3 cellular contexts compared by ENCODE assay signal in genomic region chr6:28380381-28380780, GRCh38.
A peak's percentile ranks its signal among the peaks of the same experiment; 100 is the strongest.
TF ChIP-seq lines count a peak whose summit lies in the region.

No MANE protein-coding gene starts in this region.

TF ChIP-seq in HepG2, 621 proteins besides CTCF, POLR2A, EP300 and RAD21:
- TF ChIP-seq ZNF607 (CRISPR knock-in tag; IDR thresholded peaks at IDR 0.05; ENCODE audit: borderline replicate concordance): no peak
- TF ChIP-seq TFDP1 (CRISPR knock-in tag; IDR thresholded peaks at IDR 0.05; ENCODE audit: borderline replicate concordance): no peak
- no peak for TF ChIP-seq MED13 (CRISPR knock-in tag; IDR thresholded peaks at IDR 0.05)
- TF ChIP-seq STAT5B (CRISPR knock-in tag; IDR thresholded peaks at IDR 0.05): no peak
- TF ChIP-seq RERE (CRISPR knock-in tag; IDR thresholded peaks at IDR 0.05; ENCODE audit: low read depth): no peak
- TF ChIP-seq ZNF724P (CRISPR knock-in tag; IDR thresholded peaks at IDR 0.05; ENCODE audit: borderline replicate concordance): no peak
- no peak for TF ChIP-seq PHF5A (CRISPR knock-in tag; IDR thresholded peaks at IDR 0.05; ENCODE audit: low read depth, unreplicated experiment)
- TF ChIP-seq NFE2 (CRISPR knock-in tag; IDR thresholded peaks at IDR 0.05): no peak
- no peak for TF ChIP-seq ARID2 (CRISPR knock-in tag; IDR thresholded peaks at IDR 0.05; ENCODE audit: borderline replicate concordance)
- TF ChIP-seq ZNF652 (CRISPR knock-in tag; IDR thresholded peaks at IDR 0.05; ENCODE audit: borderline replicate concordance, low read depth): no peak

TF ChIP-seq in K562, 482 proteins besides CTCF, POLR2A, EP300 and RAD21:
- TF ChIP-seq, protein P1, sequence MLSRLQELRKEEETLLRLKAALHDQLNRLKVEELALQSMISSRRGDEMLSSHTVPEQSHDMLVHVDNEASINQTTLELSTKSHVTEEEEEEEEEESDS (CRISPR knock-in tag; IDR thresholded peaks at IDR 0.05): no peak
- TF ChIP-seq ZFP1 (CRISPR knock-in tag; IDR thresholded peaks at IDR 0.05) (no peak), CBX1 (IDR thresholded peaks at IDR 0.05; ENCODE audit: low read depth) (no peak), POLR2AphosphoS2 (IDR thresholded peaks at IDR 0.05; ENCODE audit: low read length) (0 out of 2 replicates have a peak, but pooled peaks have one; percentile 42), MGA (IDR thresholded peaks at IDR 0.05) (peak; percentile 45), ZNF75A (CRISPR knock-in tag; IDR thresholded peaks at IDR 0.05) (peak; percentile 82)

TF ChIP-seq in SK-N-SH treated with all-trans-retinoic acid at 6 μM for 48 hours, 23 proteins besides CTCF, POLR2A, EP300 and RAD21:
- TF ChIP-seq CSDC2 (CRISPR knock-in tag; IDR thresholded peaks at IDR 0.05): no peak
- TF ChIP-seq ZNF8 (CRISPR knock-in tag; IDR thresholded peaks at IDR 0.05): no peak
- no peak for TF ChIP-seq PPARA (CRISPR knock-in tag; IDR thresholded peaks at IDR 0.05; ENCODE audit: borderline replicate concordance)
- TF ChIP-seq ZNF70 (CRISPR knock-in tag; IDR thresholded peaks at IDR 0.05): no peak
- TF ChIP-seq TCF4 (CRISPR knock-in tag; IDR thresholded peaks at IDR 0.05; ENCODE audit: borderline replicate concordance): no peak
- no peak for TF ChIP-seq OSR1 (CRISPR knock-in tag; IDR thresholded peaks at IDR 0.05)
- TF ChIP-seq ZFP3 (CRISPR knock-in tag; IDR thresholded peaks at IDR 0.05): no peak
- no peak for TF ChIP-seq ARNTL (CRISPR knock-in tag; IDR thresholded peaks at IDR 0.05; ENCODE audit: borderline replicate concordance, low read depth)
- TF ChIP-seq ISL1 (CRISPR knock-in tag; IDR thresholded peaks at IDR 0.05): no peak
- TF ChIP-seq RARB (CRISPR knock-in tag; IDR thresholded peaks at IDR 0.05): no peak
- no peak for TF ChIP-seq TSHZ2 (CRISPR knock-in tag; IDR thresholded peaks at IDR 0.05)
- TF ChIP-seq CSRNP3 (CRISPR knock-in tag; IDR thresholded peaks at IDR 0.05): no peak
- no peak for TF ChIP-seq SNAI2 (CRISPR knock-in tag; IDR thresholded peaks at IDR 0.05)
- TF ChIP-seq GLIS3 (CRISPR knock-in tag; IDR thresholded peaks at IDR 0.05): no peak
- TF ChIP-seq PATZ1 (CRISPR knock-in tag; IDR thresholded peaks at IDR 0.05; ENCODE audit: borderline replicate concordance): no peak
- no peak for TF ChIP-seq ZFP30 (CRISPR knock-in tag; IDR thresholded peaks at IDR 0.05)
- no peak for TF ChIP-seq ZC3H10 (CRISPR knock-in tag; IDR thresholded peaks at IDR 0.05)
